ENCODE assay signal across 9 cellular contexts in the genomic region with DNA sequence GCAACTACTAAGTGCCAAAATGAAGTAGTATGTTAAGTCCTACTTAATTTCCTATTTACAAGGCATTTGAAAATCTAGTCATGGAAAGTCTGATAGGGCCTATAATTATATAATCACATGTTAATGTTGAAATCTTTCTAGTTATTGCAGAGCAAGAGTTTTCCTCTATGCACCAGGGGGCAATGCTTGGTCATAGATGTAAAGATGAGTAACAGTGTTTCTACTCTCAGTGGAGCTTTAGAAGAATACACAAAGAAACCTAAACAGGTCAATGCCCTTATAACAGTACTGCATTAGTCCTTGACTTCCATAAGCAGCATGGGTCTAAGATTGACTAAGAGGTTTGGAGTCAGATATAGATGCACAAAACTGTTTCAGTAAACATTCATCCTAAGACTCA.
DNase-seq lines count a peak whose midpoint lies in the region; ATAC-seq and TF ChIP-seq lines count a peak whose summit lies in the region.
"Had no signal": no experiment of that assay in that cellular context is flagged by ENCODE, and none has a peak within 500 bp of the region (broad histone marks: within the 10 kb centered on the region; RNA-seq: fewer than 3 reads in every experiment).

No MANE protein-coding gene starts in this region.

- no peak for TF ChIP-seq CTCF in WTC11 (IDR thresholded peaks at IDR 0.05)

- no peaks in the 10 kb centered on the region for H3K36me3 Mint-ChIP-seq in WTC11
- H3K36me3 Mint-ChIP-seq in activated T-cell treated with anti-CD3 and anti-CD28 coated beads, Interleukin-2, amount 50 U/mL, for 4 hours (ENCODE audit: insufficient read depth), result no peaks in the 10 kb centered on the region

- POLR2A ChIA-PET in WTC11 (lab: Charles Lee), result no interaction called here

- H3K27ac Mint-ChIP-seq in WTC11, result no peak overlapping the region
- H3K27ac Mint-ChIP-seq: stimulated activated naive CD8-positive, alpha-beta T cell treated with anti-CD3 and anti-CD28 coated beads, Interleukin-15, Interleukin-2, amounts not matched to agents 100 ng/mL and 50 ng/mL, for 24 hours had no signal

- H3K4me3 Mint-ChIP-seq in WTC11, result no peak overlapping the region
- no peak overlapping the region for H3K4me3 Mint-ChIP-seq in activated T-cell treated with anti-CD3 and anti-CD28 coated beads, Interleukin-2, amount 50 U/mL, for 4 hours
- H3K4me3 Mint-ChIP-seq: stimulated activated naive CD8-positive, alpha-beta T cell treated with anti-CD3 and anti-CD28 coated beads, Interleukin-15, Interleukin-2, amounts not matched to agents 100 ng/mL and 50 ng/mL, for 24 hours had no signal

- no peaks in the 10 kb centered on the region for H3K9me3 Mint-ChIP-seq in WTC11
- H3K9me3 Mint-ChIP-seq in activated T-cell treated with anti-CD3 and anti-CD28 coated beads, Interleukin-2, amount 50 U/mL, for 4 hours, result no peaks in the 10 kb centered on the region
- H3K9me3 Mint-ChIP-seq: stimulated activated naive CD8-positive, alpha-beta T cell treated with anti-CD3 and anti-CD28 coated beads, Interleukin-15, Interleukin-2, amounts not matched to agents 100 ng/mL and 50 ng/mL, for 24 hours had no signal

- DNase-seq in GM04504 (ENCODE audit: low read depth) (peak; percentile 51), M059J (ENCODE audit: low read depth) (peak; percentile 18), dedifferentiated amniotic fluid mesenchymal stem cell (ENCODE audit: extremely low spot score) (peak; percentile 61), pons (ENCODE audit: low spot score) (peak; percentile 28), WTC11 (ENCODE audit: low spot score) (no peak), NCI-H2107 treated with DMSO at 0.1 percent for 48 hours (lab: John Stamatoyannopoulos, UW; ENCODE audit: unreplicated experiment) (no peak)
- DNase-seq in activated T-cell treated with anti-CD3 and anti-CD28 coated beads, Interleukin-2, amount 50 U/mL, for 4 hours, result no peak

- CTCF ChIA-PET in WTC11 (lab: Charles Lee), result interaction anchor here (1.8 to 2.3 kb wide), 2 partner anchors 218 to 236 kb away, joined by 5 to 21 read pairs; partner anchors contain the start of gene KCTD12

- H3K4me1 Mint-ChIP-seq in WTC11, result peaks cover 7% of the 10 kb centered on the region
- H3K4me1 Mint-ChIP-seq in activated T-cell treated with anti-CD3 and anti-CD28 coated beads, Interleukin-2, amount 50 U/mL, for 4 hours (ENCODE audit: low read depth), result no peaks in the 10 kb centered on the region

- no peaks in the 10 kb centered on the region for H3K27me3 Mint-ChIP-seq in WTC11 (ENCODE audit: low read depth)
- H3K27me3 Mint-ChIP-seq in activated T-cell treated with anti-CD3 and anti-CD28 coated beads, Interleukin-2, amount 50 U/mL, for 4 hours (ENCODE audit: low read depth), result no peaks in the 10 kb centered on the region
- H3K27me3 Mint-ChIP-seq: stimulated activated naive CD8-positive, alpha-beta T cell treated with anti-CD3 and anti-CD28 coated beads, Interleukin-15, Interleukin-2, amounts not matched to agents 100 ng/mL and 50 ng/mL, for 24 hours had no signal

- ATAC-seq in WTC11 (no peak; the same call in 1 of the 2 replicates), HG03025 (IDR thresholded peaks at IDR 0.05; ENCODE audit: low FRiP score, unreplicated experiment) (no peak)
- no peak for ATAC-seq in activated T-cell treated with anti-CD3 and anti-CD28 coated beads, Interleukin-2, amount 50 U/mL, for 4 hours

TF ChIP-seq in WTC11, 78 proteins besides CTCF, POLR2A, EP300 and RAD21:
- TF ChIP-seq IRF2 (CRISPR knock-in tag; IDR thresholded peaks at IDR 0.05; ENCODE audit: borderline replicate concordance, low read depth) (no peak), IRF1 (CRISPR knock-in tag; IDR thresholded peaks at IDR 0.05) (no peak), SP1 (CRISPR knock-in tag; conservative IDR thresholded peaks at IDR 0.05) (no peak), KAT7 (CRISPR knock-in tag; IDR thresholded peaks at IDR 0.05; ENCODE audit: borderline replicate concordance) (no peak)

Comparison
In these comparisons a context has a peak if more than half of its experiments do, and no peak if none do; other contexts are left out.
1. DNase-seq: peak in GM04504 (single experiment), M059J (single experiment), dedifferentiated amniotic fluid mesenchymal stem cell (single experiment) and pons (single experiment); none in WTC11 (single experiment), NCI-H2107 treated with DMSO at 0.1 percent for 48 hours (single experiment) and activated T-cell treated with anti-CD3 and anti-CD28 coated beads, Interleukin-2, amount 50 U/mL, for 4 hours (single experiment).